Comparison of ENCODE assay signal across 31 cellular contexts in genomic region chr7:123616244-123616643, GRCh38. TPM values are rescaled to one million over a fixed set of nuclear protein-coding genes. Genes with fewer than 3 reads are reported as not detected.
"Had no signal": no experiment of that assay in that cellular context is flagged by ENCODE, and none has a peak within 500 bp of the region (broad histone marks: within the 10 kb centered on the region; RNA-seq: fewer than 3 reads in every experiment).

No MANE protein-coding gene starts in this region.

- DNase-seq: activated CD4-positive, alpha-beta T cell treated with anti-CD3 and anti-CD28 coated beads for 36 hours; activated CD4-positive, CD25-positive, alpha-beta regulatory T cell; activated CD8-positive, alpha-beta memory T cell treated with anti-CD3 and anti-CD28 coated beads, Interleukin-2, amount 10 ng/mL, durations not matched to agents 7 days and 5 days; activated CD8-positive, alpha-beta T cell treated with anti-CD3 and anti-CD28 coated beads, Interleukin-2, amount 10 ng/mL, durations not matched to agents 7 days and 5 days; activated T-cell treated with anti-CD3 and anti-CD28 coated beads, Interleukin-2, amount 50 U/mL, for 48 hours; caudate nucleus; endodermal cell; head of caudate nucleus; hippocampal formation; kidney; left colon; midbrain; naive thymus-derived CD4-positive, alpha-beta T cell; nucleus accumbens; pancreas; psoas muscle; sigmoid colon; small intestine; stimulated activated CD4-positive, alpha-beta T cell treated with anti-CD3 and anti-CD28 coated beads, Interleukin-1b, Interleukin-23, amount 100 ng/mL, for 48 hours; stimulated activated naive B cell treated with anti-CD40 and anti-IgM and Interleukin-4, amounts not matched to agents 10 μg/mL and 1 μg/mL and 100 μg/mL, for 72 hours had no signal

- H3K36me3 ChIP-seq: gastroesophageal sphincter, pancreas, sigmoid colon, tibial nerve had no signal

- H3K9me3 ChIP-seq: gastroesophageal sphincter, pancreas, psoas muscle, sigmoid colon, tibial nerve had no signal

- H3K4me1 ChIP-seq: gastroesophageal sphincter, pancreas, tibial nerve had no signal

- H3K27ac ChIP-seq: gastroesophageal sphincter, pancreas, sigmoid colon, tibial nerve had no signal

- H3K4me3 ChIP-seq: gastroesophageal sphincter, pancreas, psoas muscle, sigmoid colon, tibial nerve had no signal

- H3K27me3 ChIP-seq: gastroesophageal sphincter, pancreas, sigmoid colon, tibial nerve had no signal

- ATAC-seq: activated CD4-positive, alpha-beta T cell treated with anti-CD3 and anti-CD28 coated beads for 36 hours; activated CD8-positive, alpha-beta memory T cell treated with anti-CD3 and anti-CD28 coated beads, Interleukin-2, amount 10 ng/mL, durations not matched to agents 7 days and 5 days; activated CD8-positive, alpha-beta T cell treated with anti-CD3 and anti-CD28 coated beads, Interleukin-2, amount 10 ng/mL, durations not matched to agents 7 days and 5 days; esophagus mucosa; gastroesophageal sphincter; left colon; naive thymus-derived CD4-positive, alpha-beta T cell; pancreas; psoas muscle; stimulated activated naive B cell treated with anti-CD40 and anti-IgM and Interleukin-4, amounts not matched to agents 10 μg/mL and 1 μg/mL and 100 μg/mL, for 72 hours had no signal

RNA-seq across cellular contexts. Expression of gene ASB15, which starts 14.6 kb away (rescaled TPM):
- total RNA-seq: activated CD4-positive, alpha-beta T cell treated with anti-CD3 and anti-CD28 coated beads for 36 hours; activated CD8-positive, alpha-beta memory T cell treated with anti-CD3 and anti-CD28 coated beads, Interleukin-2, amount 10 ng/mL, durations not matched to agents 7 days and 5 days; activated CD8-positive, alpha-beta T cell treated with anti-CD3 and anti-CD28 coated beads, Interleukin-2, amount 10 ng/mL, durations not matched to agents 7 days and 5 days; activated T-helper 2 cell treated with anti-CD3 and anti-CD28 coated beads, Interferon-gamma antibody, Interleukin-2, Interleukin-4, amounts not matched to agents 10 μg/mL and 5 μg/mL and 100 μg/mL, durations not matched to agents 14 hours and 24 hours and 36 hours; astrocyte; chondrocyte; endodermal cell; esophagus mucosa; gastroesophageal sphincter; kidney; left colon; lower leg skin; naive thymus-derived CD4-positive, alpha-beta T cell; sigmoid colon; T-helper 1 cell treated with Interleukin-12 subunit alpha and Interleukin-12 subunit beta and Interleukin-4 antibody, amounts not matched to agents 30 ng/mL and 1 ng/mL, for 36 hours; temporal lobe; tibial nerve had no signal
- polyA plus RNA-seq: neural cell, pancreas, sigmoid colon, urinary bladder had no signal

RNA-seq across cellular contexts. Expression of gene LMOD2, which starts 39.4 kb away (rescaled TPM):
- total RNA-seq: activated CD4-positive, alpha-beta T cell treated with anti-CD3 and anti-CD28 coated beads for 36 hours; activated CD8-positive, alpha-beta memory T cell treated with anti-CD3 and anti-CD28 coated beads, Interleukin-2, amount 10 ng/mL, durations not matched to agents 7 days and 5 days; activated CD8-positive, alpha-beta T cell treated with anti-CD3 and anti-CD28 coated beads, Interleukin-2, amount 10 ng/mL, durations not matched to agents 7 days and 5 days; activated T-helper 2 cell treated with anti-CD3 and anti-CD28 coated beads, Interferon-gamma antibody, Interleukin-2, Interleukin-4, amounts not matched to agents 10 μg/mL and 5 μg/mL and 100 μg/mL, durations not matched to agents 14 hours and 24 hours and 36 hours; astrocyte; chondrocyte; endodermal cell; esophagus mucosa; gastroesophageal sphincter; kidney; left colon; lower leg skin; naive thymus-derived CD4-positive, alpha-beta T cell; sigmoid colon; T-helper 1 cell treated with Interleukin-12 subunit alpha and Interleukin-12 subunit beta and Interleukin-4 antibody, amounts not matched to agents 30 ng/mL and 1 ng/mL, for 36 hours; temporal lobe; tibial nerve had no signal
- polyA plus RNA-seq: neural cell, pancreas, urinary bladder had no signal
